Comparison of ENCODE assay signal across 9 cellular contexts in the genomic region with DNA sequence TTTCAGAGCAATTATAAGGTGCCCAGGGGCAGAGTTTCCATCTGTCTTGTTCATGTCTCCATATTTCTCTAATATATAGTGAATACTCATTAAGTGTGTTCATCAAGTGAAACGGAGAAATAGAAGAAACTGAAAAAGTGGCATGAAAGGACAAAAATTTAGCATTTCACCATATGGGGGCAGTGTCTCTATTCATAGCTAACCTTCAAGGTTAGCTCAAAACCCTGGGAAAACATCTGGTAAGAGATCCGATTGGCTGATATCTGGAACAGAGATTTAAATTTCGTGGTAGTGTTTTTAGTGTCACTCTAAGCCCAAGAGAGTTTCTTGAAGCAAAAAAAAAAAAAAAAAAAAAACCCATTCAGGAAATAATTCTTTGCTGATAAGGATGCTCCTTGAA.
A peak's percentile ranks its signal among the peaks of the same experiment; 100 is the strongest.
DNase-seq lines count a peak whose midpoint lies in the region; ATAC-seq and TF ChIP-seq lines count a peak whose summit lies in the region.
"Had no signal": no experiment of that assay in that cellular context is flagged by ENCODE, and none has a peak within 500 bp of the region (broad histone marks: within the 10 kb centered on the region; RNA-seq: fewer than 3 reads in every experiment).

No MANE protein-coding gene starts in this region.

- no peak overlapping the region for H3K27ac Mint-ChIP-seq in endodermal cell

- no peak overlapping the region for H3K4me3 Mint-ChIP-seq in endodermal cell

- no peaks in the 10 kb centered on the region for H3K27me3 ChIP-seq in A673 (replicated peaks; ENCODE audit: insufficient read depth, low read depth, low read length, poor library complexity)
- no peaks in the 10 kb centered on the region for H3K27me3 ChIP-seq in endodermal cell (ENCODE audit: control insufficient read depth, insufficient read depth, low read length, poor library complexity, severe bottlenecking)
- no peaks in the 10 kb centered on the region for H3K27me3 ChIP-seq in aorta (ENCODE audit: control insufficient read depth in 1 of 2, insufficient read depth in 2 of 2, low read length in 1 of 2)

- POLR2A ChIA-PET in A673 (lab: Charles Lee; ENCODE audit: low non-redundant PET), result interaction anchor here (0.7 kb wide), 3 partner anchors 16 to 224 kb away, joined by 3 to 17 read pairs (median 16); no protein-coding TSS in a partner anchor

- 89 to 90% methylated on average over 2 to 3 of the region's 3 CpGs for WGBS in endodermal cell (ENCODE audit: insufficient coverage in 1 of 2, insufficient read length in 1 of 2), 2 experiments
- whole genome bisulfite sequencing in aorta, 2 donors, result 10 to 12% methylated on average over 3 of the region's 3 CpGs

- H3K4me1 ChIP-seq in A673 (ENCODE audit: insufficient read depth, low read length, poor library complexity, severe bottlenecking), result peaks cover under 1% of the 10 kb centered on the region
- H3K4me1 ChIP-seq in endodermal cell (ENCODE audit: control insufficient read depth, insufficient read depth, low read length), result no peaks in the 10 kb centered on the region
- H3K4me1 ChIP-seq in aorta (ENCODE audit: control insufficient read depth in 1 of 2, insufficient read depth in 2 of 2, low read length in 2 of 2), result no peaks in the 10 kb centered on the region

- H3K9me3 Mint-ChIP-seq in endodermal cell, result peaks cover 5% of the 10 kb centered on the region

- BruUV-seq in A673 (replicated peaks; lab: Mats Ljungman, UMichigan), result no TSS peak

- H3K36me3 Mint-ChIP-seq in endodermal cell (ENCODE audit: low read depth), result no peaks in the 10 kb centered on the region

- intact Hi-C loops in A673 (cut with micrococcal nuclease; ENCODE audit: unreplicated experiment), result loop anchor here (10.0 kb wide), 2 partner anchors 253 to 353 kb away; no protein-coding TSS in a partner anchor
- intact Hi-C loops in aorta (cut with DNase I), result loop anchor here in 1 of 2 donors (2.0 kb wide), 1 partner anchor 153 kb away; no protein-coding TSS in a partner anchor

- H3K4me3 ChIP-seq in A673 (ENCODE audit: low read depth, low read length, poor library complexity, severe bottlenecking), result no peak overlapping the region
- H3K4me3 ChIP-seq in endodermal cell (ENCODE audit: low read length), result no peak overlapping the region
- H3K4me3 ChIP-seq in aorta (ENCODE audit: low read length in 2 of 2), result no peak overlapping the region

- no peak overlapping the region for H3K9ac ChIP-seq in endodermal cell (ENCODE audit: extremely low read depth, low read length, poor library complexity, severe bottlenecking)

- H3K9me3 ChIP-seq in A673 (ENCODE audit: low read depth, low read length, poor library complexity, severe bottlenecking) (no peaks in the 10 kb centered on the region), endodermal cell (ENCODE audit: control insufficient read depth, low read length) (peaks cover 5% of the 10 kb centered on the region), aorta (ENCODE audit: control insufficient read depth, low read length) (no peaks in the 10 kb centered on the region)

- TF ChIP-seq CTCF in A673 (conservative IDR thresholded peaks at IDR 0.05; ENCODE audit: low read depth, low read length) (peak; percentile 70), GM10266 (IDR thresholded peaks at IDR 0.05; ENCODE audit: control insufficient read depth, insufficient read depth, low read depth, missing control alignments) (peak; percentile 47), endodermal cell (conservative IDR thresholded peaks at IDR 0.05) (peak; percentile 69)

- peak; percentile 56 for DNase-seq in A673 (ENCODE audit: low spot score)
- peak; percentile 21 for DNase-seq in GM10266 (ENCODE audit: extremely low spot score)
- DNase-seq in OCI-M1 (lab: John Stamatoyannopoulos, UW), result peak; percentile 29
- no peak for DNase-seq in endodermal cell
- no peak for DNase-seq in aorta
- DNase-seq in cerebellar cortex (ENCODE audit: low spot score), result no peak
- no peak for DNase-seq in NCI-H2107 treated with DMSO at 0.1 percent for 48 hours (lab: John Stamatoyannopoulos, UW; ENCODE audit: unreplicated experiment)

- H3K27ac ChIP-seq in A673 (ENCODE audit: low read depth, low read length, poor library complexity, severe bottlenecking), result no peak overlapping the region
- no peak overlapping the region for H3K27ac ChIP-seq in endodermal cell (ENCODE audit: low read depth, low read length)
- H3K27ac ChIP-seq in aorta (ENCODE audit: low read depth in 1 of 2, low read length in 2 of 2), result no peak overlapping the region

- CTCF ChIA-PET in A673 (lab: Charles Lee), result interaction anchor here (0.6 to 1.0 kb wide), 4 partner anchors 21 to 1332 kb away, joined by 3 to 14 read pairs (median 6); no protein-coding TSS in a partner anchor

- no peaks in the 10 kb centered on the region for H3K27me3 Mint-ChIP-seq in endodermal cell (ENCODE audit: insufficient read depth)

- peaks cover 2% of the 10 kb centered on the region for H3K4me1 Mint-ChIP-seq in endodermal cell

- ATAC-seq in aorta (ENCODE audit: low FRiP score) (no peak), HG03457 (IDR thresholded peaks at IDR 0.05; ENCODE audit: unreplicated experiment) (no peak)
- ATAC-seq: left lobe of liver had no signal

- no peaks in the 10 kb centered on the region for H3K36me3 ChIP-seq in A673 (ENCODE audit: insufficient read depth, low read length, poor library complexity, severe bottlenecking)
- no peaks in the 10 kb centered on the region for H3K36me3 ChIP-seq in endodermal cell (ENCODE audit: control insufficient read depth, insufficient read depth, low read length)
- H3K36me3 ChIP-seq in aorta (ENCODE audit: control insufficient read depth in 1 of 2, insufficient read depth in 2 of 2, low read length in 1 of 2), result no peaks in the 10 kb centered on the region

Comparison
In these comparisons a context has a peak if more than half of its experiments do, and no peak if none do; other contexts are left out.
1. DNase-seq: peak in A673 (single experiment), GM10266 (single experiment) and OCI-M1 (single experiment); none in endodermal cell (single experiment), aorta (0 of 2), cerebellar cortex (single experiment) and NCI-H2107 treated with DMSO at 0.1 percent for 48 hours (single experiment).
2. Peak in every context shown above with its lines, with median percentiles within 50 percentile points of each other: CTCF ChIP-seq.